In genomic region chr22:46134111-46134705, GRCh38 we compare ENCODE assay signal across 1 cellular context.
TF ChIP-seq lines count a peak whose summit lies in the region.

No MANE protein-coding gene starts in this region.

TF ChIP-seq in IMR-90, 13 proteins besides CTCF, POLR2A, EP300 and RAD21 (continued from another document):
- TF ChIP-seq ELK1 (IDR thresholded peaks at IDR 0.05; ENCODE audit: borderline replicate concordance, low read depth, low read length) (no peak), MAFK (IDR thresholded peaks at IDR 0.05; ENCODE audit: low read depth, low read length) (no peak), FOS (IDR thresholded peaks at IDR 0.05; ENCODE audit: low read depth, low read length) (no peak), RFX5 (IDR thresholded peaks at IDR 0.05; ENCODE audit: low read depth, low read length) (no peak), USF2 (IDR thresholded peaks at IDR 0.05; ENCODE audit: low read depth, low read length) (no peak), SMC3 (IDR thresholded peaks at IDR 0.05; ENCODE audit: low read depth, low read length) (no peak), MAZ (IDR thresholded peaks at IDR 0.05; ENCODE audit: borderline replicate concordance, low read depth, low read length) (no peak), RCOR1 (IDR thresholded peaks at IDR 0.05; ENCODE audit: insufficient replicate concordance, low read length) (no peak)
